In genomic region chr1:21060523-21060922, GRCh38 we compare ENCODE assay signal across 28 cellular contexts.
"Had no signal": no experiment of that assay in that cellular context is flagged by ENCODE, and none has a peak within 500 bp of the region (broad histone marks: within the 10 kb centered on the region; RNA-seq: fewer than 3 reads in every experiment).

No MANE protein-coding gene starts in this region.

- H3K9me3 ChIP-seq: gastrocnemius medialis, heart left ventricle, mucosa of descending colon, stomach, thyroid gland had no signal

- H3K27me3 Mint-ChIP-seq: naive B cell; natural killer cell treated with Interleukin-12 subunit alpha and Interleukin-12 subunit beta and Interleukin-15 and Interleukin-18, amount 100 ng/mL, for 72 hours; progenitor cell of endocrine pancreas; type B pancreatic cell had no signal

- H3K9me3 Mint-ChIP-seq: mesothelial cell of epicardium; naive B cell; natural killer cell treated with Interleukin-12 subunit alpha and Interleukin-12 subunit beta and Interleukin-15 and Interleukin-18, amount 100 ng/mL, for 72 hours; stimulated activated effector memory CD8-positive, alpha-beta T cell treated with anti-CD3 and anti-CD28 coated beads, Interleukin-12 subunit alpha, Interleukin-12 subunit beta, amount 100 ng/mL, for 72 hours; type B pancreatic cell had no signal

- H3K36me3 Mint-ChIP-seq: mesothelial cell of epicardium; naive B cell; natural killer cell treated with Interleukin-12 subunit alpha and Interleukin-12 subunit beta and Interleukin-15 and Interleukin-18, amount 100 ng/mL, for 72 hours had no signal

- H3K27ac ChIP-seq: epithelial cell of prostate, gastrocnemius medialis, heart left ventricle, hepatocyte, parathyroid adenoma, stomach, thyroid gland had no signal

- H3K4me1 Mint-ChIP-seq: naive B cell; neural progenitor cell; stimulated activated effector memory CD8-positive, alpha-beta T cell treated with anti-CD3 and anti-CD28 coated beads, Interleukin-12 subunit alpha, Interleukin-12 subunit beta, amount 100 ng/mL, for 72 hours had no signal

- H3K4me1 ChIP-seq: neural progenitor cell had no signal

- H3K36me3 ChIP-seq: gastrocnemius medialis, heart left ventricle, neural progenitor cell, stomach, thyroid gland had no signal

- H3K4me3 Mint-ChIP-seq: mesothelial cell of epicardium; naive B cell; natural killer cell treated with Interleukin-12 subunit alpha and Interleukin-12 subunit beta and Interleukin-15 and Interleukin-18, amount 100 ng/mL, for 72 hours; neural progenitor cell; stimulated activated effector memory CD8-positive, alpha-beta T cell treated with anti-CD3 and anti-CD28 coated beads, Interleukin-12 subunit alpha, Interleukin-12 subunit beta, amount 100 ng/mL, for 72 hours; type B pancreatic cell had no signal

- DNase-seq: dorsolateral prefrontal cortex; effector CD4-positive, alpha-beta T cell; foreskin fibroblast; gastrocnemius medialis; heart left ventricle; kidney; mesenchymal stem cell; mucosa of descending colon; naive B cell; stimulated activated CD4-positive, alpha-beta T cell treated with anti-CD3 and anti-CD28 coated beads, Interleukin-12 subunit alpha, Interleukin-12 subunit beta, amount 100 ng/mL, for 4 hours; stimulated activated CD4-positive, alpha-beta T cell treated with anti-CD3 and anti-CD28 coated beads, Interleukin-1b, Interleukin-23, amount 100 ng/mL, for 48 hours; stimulated activated CD4-positive, alpha-beta T cell treated with anti-CD3 and anti-CD28 coated beads, Interleukin-4, amount 100 ng/mL, for 24 hours; stimulated activated naive CD4-positive, alpha-beta T cell treated with Interleukin-2 at 50 U/mL for 16 hours; stomach; thyroid gland had no signal

- H3K27ac Mint-ChIP-seq: mesothelial cell of epicardium; natural killer cell treated with Interleukin-12 subunit alpha and Interleukin-12 subunit beta and Interleukin-15 and Interleukin-18, amount 100 ng/mL, for 72 hours; neural progenitor cell; progenitor cell of endocrine pancreas; stimulated activated effector memory CD8-positive, alpha-beta T cell treated with anti-CD3 and anti-CD28 coated beads, Interleukin-12 subunit alpha, Interleukin-12 subunit beta, amount 100 ng/mL, for 72 hours; type B pancreatic cell had no signal

- H3K4me3 ChIP-seq: dorsolateral prefrontal cortex, gastrocnemius medialis, heart left ventricle, hepatocyte, mucosa of descending colon, neural progenitor cell, smooth muscle cell, stomach, thyroid gland had no signal

- ATAC-seq: esophagus mucosa; heart left ventricle; left lobe of liver; mucosa of descending colon; natural killer cell treated with Interleukin-12 subunit alpha and Interleukin-12 subunit beta and Interleukin-15 and Interleukin-18, amount 100 ng/mL, for 72 hours; sciatic nerve; stimulated activated effector memory CD8-positive, alpha-beta T cell treated with anti-CD3 and anti-CD28 coated beads, Interleukin-12 subunit alpha, Interleukin-12 subunit beta, amount 100 ng/mL, for 72 hours had no signal
